21 cellular contexts compared by ENCODE assay signal in the genomic region with DNA sequence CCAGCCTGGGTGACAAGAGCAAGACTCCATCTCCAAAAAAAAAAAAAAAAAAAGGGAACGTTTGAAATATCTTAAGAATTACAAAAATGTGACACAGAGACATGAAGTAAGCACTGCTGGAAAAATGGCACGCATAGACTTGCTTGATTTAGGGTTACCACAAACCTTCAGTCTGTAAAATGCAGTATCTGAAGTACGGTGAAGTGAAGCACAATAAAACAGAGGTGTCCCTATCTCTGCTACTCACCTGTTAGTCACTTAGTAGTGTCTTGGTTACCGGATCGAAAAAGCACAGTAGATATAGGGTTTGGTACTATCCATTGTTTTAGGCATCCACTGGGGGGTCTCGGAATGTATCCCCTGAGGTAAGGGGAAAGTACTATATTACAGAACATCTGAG. TPM values are rescaled to one million over a fixed set of nuclear protein-coding genes. Genes with fewer than 3 reads are reported as not detected.
DNase-seq lines count a peak whose midpoint lies in the region; ATAC-seq, FAIRE-seq and TF ChIP-seq lines count a peak whose summit lies in the region.
"Had no signal": no experiment of that assay in that cellular context is flagged by ENCODE, and none has a peak within 500 bp of the region (broad histone marks: within the 10 kb centered on the region; RNA-seq: fewer than 3 reads in every experiment).

No MANE protein-coding gene starts in this region.

- H2AK5ac ChIP-seq in trophoblast cell (ENCODE audit: low read length): no peak overlapping the region

- DNase-seq in AG20443 (ENCODE audit: low spot score) (peak; percentile 22), LHCN-M2 (ENCODE audit: low read depth) (peak; percentile 5), bronchial epithelial cell (ENCODE audit: low read depth) (peak; percentile 68), trophoblast cell (peak in 1 of 2 donors; percentile 27), left lung (no peak), mucosa of descending colon (no peak), prostate gland (ENCODE audit: low spot score) (no peak)
- DNase-seq: CD4-positive, alpha-beta memory T cell; DMS153; GDM1; Kasumi-1; NCI-H1092 treated with DMSO at 0.1 percent for 48 hours; NCI-H146; NCI-H2029; NCI-H2227 treated with DMSO at 0.1 percent for 48 hours; NCI-H510A treated with DMSO at 0.1 percent for 48 hours; NCI-H748 treated with DMSO at 0.1 percent for 48 hours had no signal

- H2BK120ac ChIP-seq in trophoblast cell (ENCODE audit: insufficient read depth, low read length, poor library complexity): peak overlapping the region; percentile 17

- no peak overlapping the region for H4K91ac ChIP-seq in trophoblast cell (ENCODE audit: low read depth, low read length)

- no peak for TF ChIP-seq CTCF in bronchial epithelial cell (IDR thresholded peaks at IDR 0.05; ENCODE audit: insufficient read depth, low read length, severe bottlenecking)
- no peak for TF ChIP-seq CTCF in left lung (IDR thresholded peaks at IDR 0.05)
- no peak for TF ChIP-seq CTCF in mucosa of descending colon (IDR thresholded peaks at IDR 0.05)
- TF ChIP-seq CTCF in prostate gland (IDR thresholded peaks at IDR 0.05): no peak

- H3K27ac ChIP-seq in trophoblast cell (ENCODE audit: low read depth, low read length) (no peak overlapping the region), left lung (no peak overlapping the region), prostate gland (no peak overlapping the region)
- H3K27ac ChIP-seq: BLaER1 treated with 17β-estradiol and CSF1 and Interleukin-3, amounts not matched to agents 10 nM and 100 nM had no signal

- H3K4me1 ChIP-seq in trophoblast cell (ENCODE audit: control insufficient read depth in 1 of 2, insufficient read depth in 2 of 2, low read length in 2 of 2) (no peaks in the 10 kb centered on the region), left lung (no peaks in the 10 kb centered on the region), mucosa of descending colon (ENCODE audit: low read depth) (no peaks in the 10 kb centered on the region), prostate gland (replicated peaks) (no peaks in the 10 kb centered on the region)
- H3K4me1 ChIP-seq: BLaER1 treated with 17β-estradiol and CSF1 and Interleukin-3, amounts not matched to agents 10 nM and 100 nM had no signal

- no CpG with 5 or more reads among the region's 6 CpGs for WGBS in trophoblast cell (ENCODE audit: extremely low coverage, insufficient coverage, insufficient read length)
- 50% methylated on average over 6 of the region's 6 CpGs for WGBS in prostate gland

- H3K23ac ChIP-seq in trophoblast cell (ENCODE audit: low read length): no peak overlapping the region

- no peak overlapping the region for H2BK12ac ChIP-seq in trophoblast cell (ENCODE audit: low read length)

- H3K36me3 ChIP-seq in bronchial epithelial cell (ENCODE audit: control insufficient read depth, insufficient read depth, low read length): no peaks in the 10 kb centered on the region
- H3K36me3 ChIP-seq in trophoblast cell (ENCODE audit: control insufficient read depth in 1 of 2, insufficient read depth in 2 of 2, low read length in 2 of 2): no peaks in the 10 kb centered on the region
- no peaks in the 10 kb centered on the region for H3K36me3 ChIP-seq in left lung
- H3K36me3 ChIP-seq in mucosa of descending colon (ENCODE audit: low read depth): no peaks in the 10 kb centered on the region
- H3K36me3 ChIP-seq in prostate gland: no peaks in the 10 kb centered on the region
- H3K36me3 ChIP-seq: BLaER1 treated with 17β-estradiol and CSF1 and Interleukin-3, amounts not matched to agents 10 nM and 100 nM had no signal

- no peaks in the 10 kb centered on the region for H3K79me2 ChIP-seq in trophoblast cell (ENCODE audit: control insufficient read depth, insufficient read depth, low read length, poor library complexity)

- no peak overlapping the region for H2AFZ ChIP-seq in trophoblast cell (ENCODE audit: insufficient read depth, low read length, poor library complexity)

- H3K4ac ChIP-seq in trophoblast cell (ENCODE audit: low read depth, low read length): no peak overlapping the region

- no peak overlapping the region for H4K8ac ChIP-seq in trophoblast cell (ENCODE audit: low read depth, low read length)

- ATAC-seq in left lung (no peak), mucosa of descending colon (no peak)
- ATAC-seq: SK-N-SH treated with all-trans-retinoic acid at 6 μM for 48 hours had no signal

- no peak overlapping the region for H4K12ac ChIP-seq in trophoblast cell (ENCODE audit: low read depth, low read length)

- H3K27me3 ChIP-seq in bronchial epithelial cell (ENCODE audit: control insufficient read depth, insufficient read depth, low read length) (no peaks in the 10 kb centered on the region), trophoblast cell (ENCODE audit: insufficient read depth, low read length) (no peaks in the 10 kb centered on the region), left lung (no peaks in the 10 kb centered on the region), prostate gland (replicated peaks; ENCODE audit: insufficient read depth) (no peaks in the 10 kb centered on the region)
- H3K27me3 ChIP-seq: BLaER1 treated with 17β-estradiol and CSF1 and Interleukin-3, amounts not matched to agents 10 nM and 100 nM had no signal

- intact Hi-C loops in left lung (cut with DNase I) (no loop called here), mucosa of descending colon (cut with DNase I, micrococcal nuclease) (no loop called here), prostate gland (cut with DNase I) (no loop called here)

- no peak overlapping the region for H2BK5ac ChIP-seq in trophoblast cell (ENCODE audit: low read depth, low read length, poor library complexity)

- H3K14ac ChIP-seq in trophoblast cell (ENCODE audit: low read length): no peak overlapping the region

- FAIRE-seq in bronchial epithelial cell (lab: Jason Lieb, UNC): no peak
- FAIRE-seq: GM19239, H54 had no signal

- H3K9me3 ChIP-seq in trophoblast cell (ENCODE audit: insufficient read depth, low read depth, low read length) (no peaks in the 10 kb centered on the region), left lung (no peaks in the 10 kb centered on the region), mucosa of descending colon (no peaks in the 10 kb centered on the region), prostate gland (no peaks in the 10 kb centered on the region)

- no peak overlapping the region for H3K4me2 ChIP-seq in trophoblast cell (ENCODE audit: low read length)
- H3K4me2 ChIP-seq: BLaER1 treated with 17β-estradiol and CSF1 and Interleukin-3, amounts not matched to agents 10 nM and 100 nM had no signal

- no peak overlapping the region for H3K4me3 ChIP-seq in bronchial epithelial cell (ENCODE audit: low read depth, low read length)
- no peak overlapping the region for H3K4me3 ChIP-seq in trophoblast cell (ENCODE audit: low read depth, low read length)
- H3K4me3 ChIP-seq in left lung: no peak overlapping the region
- no peak overlapping the region for H3K4me3 ChIP-seq in mucosa of descending colon
- H3K4me3 ChIP-seq in prostate gland: no peak overlapping the region
- H3K4me3 ChIP-seq: BLaER1 treated with 17β-estradiol and CSF1 and Interleukin-3, amounts not matched to agents 10 nM and 100 nM had no signal

- no peak overlapping the region for H3K9ac ChIP-seq in trophoblast cell (ENCODE audit: low read length)
- H3K9ac ChIP-seq: BLaER1 treated with 17β-estradiol and CSF1 and Interleukin-3, amounts not matched to agents 10 nM and 100 nM had no signal

- TF ChIP-seq POLR2A in prostate gland (IDR thresholded peaks at IDR 0.05): no peak

- no peaks in the 10 kb centered on the region for H3K79me1 ChIP-seq in trophoblast cell (ENCODE audit: low read length)

- no peak overlapping the region for H3K18ac ChIP-seq in trophoblast cell (ENCODE audit: low read length)

RNA-seq across cellular contexts. Expression of a gene that starts 11.6 kb away (rescaled TPM):
- 15.2 and 17.4 TPM in 2 replicates for total RNA-seq in LHCN-M2 (2014; rRNA removed)
- polyA plus RNA-seq in LHCN-M2 (2012): 4.6 TPM
- total RNA-seq in bronchial epithelial cell: 0.79 and 0.90 TPM in 2 replicates
- 54.4 and 55.1 TPM in 2 replicates for polyA plus RNA-seq in trophoblast cell (2013)
- total RNA-seq in left lung: under 1 TPM; 0.55 to 0.67 TPM
- 1 to 10 TPM in 1 of 3 donors, under 1 TPM in 2; 0.26 to 1.0 (median 0.29) TPM for total RNA-seq in mucosa of descending colon
- 10 to 100 TPM in 1 of 2 donors, 1 to 10 TPM in 1; 2.0 to 21.6 TPM for total RNA-seq in prostate gland
- total RNA-seq: CD4-positive, alpha-beta memory T cell had no signal

Comparison
In these comparisons a context has a peak if more than half of its experiments do, and no peak if none do; other contexts are left out.
1. DNase-seq: peak in AG20443 (single experiment), LHCN-M2 (single experiment) and bronchial epithelial cell (single experiment); none in left lung (0 of 2), mucosa of descending colon (0 of 3) and prostate gland (single experiment).